In genomic region chr9:134055981-134056461, GRCh38 we compare ENCODE assay signal across 8 cellular contexts. TPM values are rescaled to one million over a fixed set of nuclear protein-coding genes. Genes with fewer than 3 reads are reported as not detected.
DNase-seq lines count a peak whose midpoint lies in the region; ATAC-seq, FAIRE-seq and TF ChIP-seq lines count a peak whose summit lies in the region.

No MANE protein-coding gene starts in this region.

- TF ChIP-seq CTCF in ascending aorta (IDR thresholded peaks at IDR 0.05) = no peak

- DNase-seq in GM04504 (ENCODE audit: low read depth) (peak; percentile 69), ascending aorta (ENCODE audit: low spot score in 2 of 2) (peak; percentile 9 to 83), left ventricle myocardium superior (peak; percentile 89), small intestine (peak; percentile 78), SIG-M5 treated with dmso at 0.1 percent for 504 hours (lab: John Stamatoyannopoulos, UW; ENCODE audit: unreplicated experiment) (no peak)
- DNase-seq in activated CD4-positive, alpha-beta memory T cell treated with anti-CD3 and anti-CD28 coated beads for 36 hours = no peak

- peaks cover 8 to 27% of the 10 kb centered on the region in 2 donors for H3K4me1 ChIP-seq in ascending aorta
- H3K4me1 ChIP-seq in small intestine (ENCODE audit: control insufficient read depth in 2 of 2, insufficient read depth in 1 of 2, low read depth in 1 of 2, low read length in 1 of 2) = peaks cover 0 to 5% of the 10 kb centered on the region in 2 donors

- H3K36me3 Mint-ChIP-seq in activated CD4-positive, alpha-beta memory T cell treated with anti-CD3 and anti-CD28 coated beads for 36 hours = peaks cover 5% of the 10 kb centered on the region

- CTCF ChIA-PET in activated CD4-positive, alpha-beta memory T cell treated with anti-CD3 and anti-CD28 coated beads for 36 hours (lab: Charles Lee) = no interaction called here

- intact Hi-C loops in ascending aorta (cut with DNase I) = no loop called here
- intact Hi-C loops in left ventricle myocardium superior (cut with micrococcal nuclease) = no loop called here
- intact Hi-C loops in activated CD4-positive, alpha-beta memory T cell treated with anti-CD3 and anti-CD28 coated beads for 36 hours (cut with micrococcal nuclease) = no loop called here

- 12 to 33% (median 27%) methylated on average over 11 to 13 of the region's 13 CpGs for WGBS in small intestine, 3 donors

- POLR2A ChIA-PET in activated CD4-positive, alpha-beta memory T cell treated with anti-CD3 and anti-CD28 coated beads for 36 hours (lab: Charles Lee) = interaction anchor here (1.0 kb wide), 1 partner anchor 9 kb away, joined by 3 read pairs; no protein-coding TSS in a partner anchor

- H3K27me3 ChIP-seq in ascending aorta (no peaks in the 10 kb centered on the region), small intestine (ENCODE audit: control insufficient read depth in 2 of 2, insufficient read depth in 2 of 2, low read length in 2 of 2) (no peaks in the 10 kb centered on the region)

- peaks cover 17 to 27% of the 10 kb centered on the region in 2 donors for H3K36me3 ChIP-seq in ascending aorta
- H3K36me3 ChIP-seq in small intestine (ENCODE audit: control insufficient read depth in 2 of 2, insufficient read depth in 2 of 2, low read length in 2 of 2) = no peaks in the 10 kb centered on the region

- FAIRE-seq in small intestine (lab: Jason Lieb, UNC) = no peak

- H3K27me3 Mint-ChIP-seq in activated CD4-positive, alpha-beta memory T cell treated with anti-CD3 and anti-CD28 coated beads for 36 hours = no peaks in the 10 kb centered on the region

- H3K4me3 ChIP-seq in ascending aorta = peak overlapping the region in 1 of 2 donors; percentile 6
- no peak overlapping the region for H3K4me3 ChIP-seq in small intestine (ENCODE audit: low read depth in 1 of 2, low read length in 2 of 2)

- H3K4me1 Mint-ChIP-seq in activated CD4-positive, alpha-beta memory T cell treated with anti-CD3 and anti-CD28 coated beads for 36 hours (ENCODE audit: low read depth) = peaks cover 36% of the 10 kb centered on the region

- H3K9me3 Mint-ChIP-seq in activated CD4-positive, alpha-beta memory T cell treated with anti-CD3 and anti-CD28 coated beads for 36 hours = no peaks in the 10 kb centered on the region

- ATAC-seq in left ventricle myocardium superior (peak; percentile 92), GM18520 (IDR thresholded peaks at IDR 0.05; ENCODE audit: unreplicated experiment) (no peak), HG02884 (IDR thresholded peaks at IDR 0.05; ENCODE audit: unreplicated experiment) (no peak)

- no peak overlapping the region for H3K27ac Mint-ChIP-seq in activated CD4-positive, alpha-beta memory T cell treated with anti-CD3 and anti-CD28 coated beads for 36 hours

- H3K27ac ChIP-seq in ascending aorta (no peak overlapping the region), small intestine (ENCODE audit: low read depth in 1 of 2, low read length in 1 of 2) (peak overlapping the region; percentile 30 to 32)

- H3K9me3 ChIP-seq in ascending aorta = no peaks in the 10 kb centered on the region
- H3K9me3 ChIP-seq in small intestine (ENCODE audit: control insufficient read depth, low read depth) = no peaks in the 10 kb centered on the region

- H3K4me3 Mint-ChIP-seq in activated CD4-positive, alpha-beta memory T cell treated with anti-CD3 and anti-CD28 coated beads for 36 hours = no peak overlapping the region

RNA-seq across cellular contexts. Expression of gene BRD3, which starts 11.8 kb away (rescaled TPM):
- total RNA-seq in ascending aorta = 32.0 TPM
- 28.7 TPM for total RNA-seq in left ventricle myocardium superior
- polyA plus RNA-seq in small intestine = 10 to 100 TPM in 1 of 3 donors, 1 to 10 TPM in 2; 4.3 to 11.7 (median 5.4) TPM
- 10 to 100 TPM; 29.2 to 30.0 TPM for total RNA-seq in activated CD4-positive, alpha-beta memory T cell treated with anti-CD3 and anti-CD28 coated beads for 36 hours

RNA-seq across cellular contexts. Expression of gene BRD3OS, which starts 30.7 kb away (rescaled TPM):
- total RNA-seq in ascending aorta (15.9 TPM), left ventricle myocardium superior (4.7 TPM)
- polyA plus RNA-seq in small intestine = 1 to 10 TPM; 2.0 to 4.8 (median 3.5) TPM
- 10 to 100 TPM; 12.6 to 13.2 TPM for total RNA-seq in activated CD4-positive, alpha-beta memory T cell treated with anti-CD3 and anti-CD28 coated beads for 36 hours

Comparison
In these comparisons a context has a peak if more than half of its experiments do, and no peak if none do; other contexts are left out.
1. DNase-seq: peak in GM04504 (single experiment), ascending aorta (2 of 2), left ventricle myocardium superior (single experiment) and small intestine (single experiment); none in activated CD4-positive, alpha-beta memory T cell treated with anti-CD3 and anti-CD28 coated beads for 36 hours (single experiment) and SIG-M5 treated with dmso at 0.1 percent for 504 hours (single experiment).
2. H3K27ac ChIP-seq: peak in small intestine (2 of 2); none in ascending aorta (0 of 2).